11 cellular contexts compared by ENCODE assay signal in genomic region chr3:72625616-72626337, GRCh38.
DNase-seq lines count a peak whose midpoint lies in the region; ATAC-seq lines count a peak whose summit lies in the region.
"Had no signal": no experiment of that assay in that cellular context is flagged by ENCODE, and none has a peak within 500 bp of the region (broad histone marks: within the 10 kb centered on the region; RNA-seq: fewer than 3 reads in every experiment).

No MANE protein-coding gene starts in this region.

- ATAC-seq in activated T-helper 17 cell treated with anti-CD3 and anti-CD28 coated beads, Interleukin-2, amount 50 U/mL, for 72 hours (replicated peaks) = peak; percentile 77
- ATAC-seq in left lobe of liver (peak; percentile 34), HG03378 (IDR thresholded peaks at IDR 0.05; ENCODE audit: unreplicated experiment) (no peak)

- peak; percentile 74 for DNase-seq in EL
- DNase-seq in HT1080 (ENCODE audit: low read depth) = peak; percentile 23
- no peak for DNase-seq in left lobe of liver (ENCODE audit: low spot score)
- DNase-seq in NCI-H345 treated with DMSO at 0.1 percent for 48 hours (lab: John Stamatoyannopoulos, UW; ENCODE audit: unreplicated experiment) = no peak
- no peak for DNase-seq in OCI-M1 (lab: John Stamatoyannopoulos, UW)
- no peak for DNase-seq in NCI-H69 (lab: John Stamatoyannopoulos, UW)
- DNase-seq: DND-41, H9, NCI-H1930 had no signal

- H3K27ac Mint-ChIP-seq in activated T-helper 17 cell treated with anti-CD3 and anti-CD28 coated beads, Interleukin-2, amount 50 U/mL, for 72 hours = no peak overlapping the region
- H3K27ac Mint-ChIP-seq: H9 had no signal

- H3K27me3 Mint-ChIP-seq in activated T-helper 17 cell treated with anti-CD3 and anti-CD28 coated beads, Interleukin-2, amount 50 U/mL, for 72 hours = no peaks in the 10 kb centered on the region

- no peak overlapping the region for H3K4me3 Mint-ChIP-seq in activated T-helper 17 cell treated with anti-CD3 and anti-CD28 coated beads, Interleukin-2, amount 50 U/mL, for 72 hours
- H3K4me3 Mint-ChIP-seq: H9 had no signal

- no peaks in the 10 kb centered on the region for H3K36me3 Mint-ChIP-seq in activated T-helper 17 cell treated with anti-CD3 and anti-CD28 coated beads, Interleukin-2, amount 50 U/mL, for 72 hours (ENCODE audit: low read depth)

- H3K9me3 Mint-ChIP-seq in activated T-helper 17 cell treated with anti-CD3 and anti-CD28 coated beads, Interleukin-2, amount 50 U/mL, for 72 hours = no peaks in the 10 kb centered on the region
- H3K9me3 Mint-ChIP-seq: H9 had no signal

- H3K4me1 Mint-ChIP-seq in activated T-helper 17 cell treated with anti-CD3 and anti-CD28 coated beads, Interleukin-2, amount 50 U/mL, for 72 hours = peaks cover 22% of the 10 kb centered on the region

Comparison
In these comparisons a context has a peak if more than half of its experiments do, and no peak if none do; other contexts are left out.
1. DNase-seq: peak in EL (single experiment) and HT1080 (single experiment); none in left lobe of liver (single experiment), NCI-H345 treated with DMSO at 0.1 percent for 48 hours (single experiment), OCI-M1 (single experiment) and NCI-H69 (single experiment).